ENCODE assay signal across 8 cellular contexts in genomic region chr21:41283211-41283818, GRCh38. TPM values are rescaled to one million over a fixed set of nuclear protein-coding genes. Genes with fewer than 3 reads are reported as not detected.
DNase-seq lines count a peak whose midpoint lies in the region; ATAC-seq and TF ChIP-seq lines count a peak whose summit lies in the region.

No MANE protein-coding gene starts in this region.

- H3K27me3 ChIP-seq in esophagus muscularis mucosa: peaks cover 0 to 9% (median 0%) of the 10 kb centered on the region in 4 donors

- peaks cover 17 to 51% of the 10 kb centered on the region in 2 donors for H3K27me3 Mint-ChIP-seq in natural killer cell (ENCODE audit: low read depth in 2 of 2)

- WGBS in esophagus muscularis mucosa: 8% methylated on average over 8 of the region's 8 CpGs

- H3K36me3 Mint-ChIP-seq in natural killer cell: no peaks in the 10 kb centered on the region

- no peak overlapping the region for H3K27ac ChIP-seq in esophagus muscularis mucosa (replicated peaks in 1 of 4)

- no peak overlapping the region for H3K4me3 Mint-ChIP-seq in natural killer cell

- H3K27ac Mint-ChIP-seq in natural killer cell: no peak overlapping the region

- peak; percentile 6 to 10 for DNase-seq in activated CD8-positive, alpha-beta memory T cell treated with anti-CD3 and anti-CD28 coated beads for 1 hour (ENCODE audit: extremely low read depth in 1 of 2, low read depth in 1 of 2)
- no peak for DNase-seq in activated CD8-positive, alpha-beta memory T cell treated with anti-CD3 and anti-CD28 coated beads, Interleukin-2, amount 50 U/mL, for 48 hours
- DNase-seq in HK-2 (ENCODE audit: unreplicated experiment) (peak; percentile 4), NCI-H526 (lab: John Stamatoyannopoulos, UW) (peak; percentile 70 to 85), esophagus muscularis mucosa (ENCODE audit: extremely low spot score) (peak; percentile 91), natural killer cell (no peak), ureter (ENCODE audit: low spot score) (peak; percentile 70)
- peak; percentile 13 to 29 for DNase-seq in activated CD4-positive, alpha-beta T cell treated with anti-CD3 and anti-CD28 coated beads, Interleukin-2, amount 50 U/mL, for 48 hours

- H3K4me1 Mint-ChIP-seq in natural killer cell: no peaks in the 10 kb centered on the region

- no peaks in the 10 kb centered on the region for H3K9me3 Mint-ChIP-seq in natural killer cell

- TF ChIP-seq POLR2A in esophagus muscularis mucosa (IDR thresholded peaks at IDR 0.05; ENCODE audit: low read depth): no peak

- TF ChIP-seq EP300 in esophagus muscularis mucosa (IDR thresholded peaks at IDR 0.05): no peak

- TF ChIP-seq CTCF in esophagus muscularis mucosa (IDR thresholded peaks at IDR 0.05) (peak; percentile 65 to 80 (median 77)), natural killer cell (IDR thresholded peaks at IDR 0.05) (peak; percentile 78)

- no peaks in the 10 kb centered on the region for H3K9me3 ChIP-seq in esophagus muscularis mucosa

- H3K36me3 ChIP-seq in esophagus muscularis mucosa: no peaks in the 10 kb centered on the region

- peak; percentile 71 to 88 (median 85) for ATAC-seq in natural killer cell

- no peak overlapping the region for H3K4me3 ChIP-seq in esophagus muscularis mucosa

- H3K4me1 ChIP-seq in esophagus muscularis mucosa: peaks cover 0 to 11% (median 2%) of the 10 kb centered on the region in 4 donors

- intact Hi-C loops in esophagus muscularis mucosa (cut with DNase I) (loop anchor here (2.0 kb wide), 1 partner anchor 177 kb away; no protein-coding TSS in a partner anchor), natural killer cell (cut with micrococcal nuclease) (loop anchor here (1.0 to 10.0 kb wide), 4 partner anchors 59 to 834 kb away; no protein-coding TSS in a partner anchor)

RNA-seq across cellular contexts. Expression of gene FAM3B, which starts 33.3 kb away (rescaled TPM):
- total RNA-seq in esophagus muscularis mucosa: under 1 TPM in 1 of 4 donors, not detected in 3; 0.45 TPM
- under 1 TPM in 1 of 3 donors, not detected in 2; 0.48 TPM for total RNA-seq in natural killer cell
- 116 TPM for total RNA-seq in ureter

Comparison
In these comparisons a context has a peak if more than half of its experiments do, and no peak if none do; other contexts are left out.
1. DNase-seq: peak in activated CD8-positive, alpha-beta memory T cell treated with anti-CD3 and anti-CD28 coated beads for 1 hour (2 of 2), HK-2 (single experiment), NCI-H526 (2 of 2), activated CD4-positive, alpha-beta T cell treated with anti-CD3 and anti-CD28 coated beads, Interleukin-2, amount 50 U/mL, for 48 hours (2 of 2), esophagus muscularis mucosa (single experiment) and ureter (single experiment); none in activated CD8-positive, alpha-beta memory T cell treated with anti-CD3 and anti-CD28 coated beads, Interleukin-2, amount 50 U/mL, for 48 hours (single experiment) and natural killer cell (single experiment).
2. RNA of gene FAM3B, which starts 33.3 kb away (total RNA-seq): 116 TPM in ureter (single experiment); 0.45 TPM in esophagus muscularis mucosa and 0.48 TPM in natural killer cell; every median in the first group is over 10 times any median in the second.